Comparison of ENCODE assay signal across 8 cellular contexts in the genomic region with DNA sequence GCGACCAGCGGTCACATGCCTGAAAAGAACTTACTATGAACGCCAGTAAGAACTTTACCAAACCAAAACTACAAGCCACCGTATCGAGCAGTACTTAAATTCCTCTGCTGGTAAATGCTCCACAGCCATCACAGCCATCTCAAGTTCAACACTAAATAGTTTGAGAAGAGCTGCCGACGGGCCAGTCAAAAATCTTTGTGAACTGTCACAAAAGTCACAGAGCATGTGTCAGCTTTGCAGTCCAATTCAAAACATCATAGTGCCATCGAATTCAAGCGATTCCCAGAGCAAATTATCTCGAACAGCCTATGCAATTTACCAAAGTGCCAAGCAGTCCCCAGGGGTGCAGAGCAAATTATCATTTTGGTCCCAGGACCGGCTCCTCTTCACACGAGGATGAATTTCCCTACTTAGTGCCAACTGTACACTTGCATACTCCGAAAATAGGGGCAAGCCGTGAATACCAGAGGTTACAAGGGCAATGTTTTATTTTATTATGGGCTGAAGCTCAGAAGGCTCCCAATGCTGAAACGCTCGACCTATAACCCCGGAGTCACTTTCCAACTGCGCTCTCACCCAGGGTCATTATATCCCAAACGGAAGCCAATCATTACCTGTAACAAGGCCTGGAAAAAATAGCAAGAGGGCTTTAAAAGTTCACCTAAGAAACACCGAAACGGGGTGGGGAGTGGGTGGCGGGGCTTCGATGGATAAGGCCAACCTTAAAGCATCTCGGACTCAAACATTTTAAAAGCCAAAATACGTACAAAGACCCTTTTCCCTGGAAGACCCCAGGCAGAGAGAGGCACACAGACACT. TPM values are rescaled to one million over a fixed set of nuclear protein-coding genes. Genes with fewer than 3 reads are reported as not detected.
A peak's percentile ranks its signal among the peaks of the same experiment; 100 is the strongest.
DNase-seq lines count a peak whose midpoint lies in the region; ATAC-seq and TF ChIP-seq lines count a peak whose summit lies in the region.

No MANE protein-coding gene starts in this region.

- no peak overlapping the region for H2BK12ac ChIP-seq in trophoblast cell (ENCODE audit: low read length)

- H3K9me3 ChIP-seq in IMR-90 (ENCODE audit: control insufficient read depth, insufficient read depth, low read length) (no peaks in the 10 kb centered on the region), trophoblast cell (ENCODE audit: insufficient read depth, low read depth, low read length) (no peaks in the 10 kb centered on the region)

- no peak overlapping the region for H4K5ac ChIP-seq in IMR-90 (ENCODE audit: low read depth, low read length)

- TF ChIP-seq RAD21 in IMR-90 (IDR thresholded peaks at IDR 0.05; ENCODE audit: low read length): peak; percentile 18; the same call in 1 of the 2 replicates

- H3K27ac Mint-ChIP-seq in activated T-helper 1 cell treated with anti-CD3 and anti-CD28 coated beads, Interleukin-12 subunit alpha, Interleukin-12 subunit beta, Interleukin-2, Interleukin-4 antibody, amounts not matched to agents 30 ng/mL and 10 ng/mL and 1 ng/mL, durations not matched to agents 14 hours and 24 hours and 36 hours: no peak overlapping the region

- peak overlapping the region; percentile 88 for H3K23ac ChIP-seq in IMR-90 (ENCODE audit: low read depth, low read length)
- no peak overlapping the region for H3K23ac ChIP-seq in trophoblast cell (ENCODE audit: low read length)

- H3K4me1 ChIP-seq in IMR-90 (ENCODE audit: control insufficient read depth, insufficient read depth, low read length): peaks cover 3% of the 10 kb centered on the region
- H3K4me1 ChIP-seq in trophoblast cell (ENCODE audit: control insufficient read depth in 1 of 2, insufficient read depth in 2 of 2, low read length in 2 of 2): peaks cover 0 to 4% of the 10 kb centered on the region in 2 experiments

- H2BK15ac ChIP-seq in IMR-90 (ENCODE audit: low read depth, low read length): no peak overlapping the region

- H3K27me3 ChIP-seq in IMR-90 (ENCODE audit: control insufficient read depth, insufficient read depth, low read length): no peaks in the 10 kb centered on the region
- no peaks in the 10 kb centered on the region for H3K27me3 ChIP-seq in trophoblast cell (ENCODE audit: insufficient read depth, low read length)

- peaks cover 5% of the 10 kb centered on the region for H3K9me1 ChIP-seq in IMR-90 (ENCODE audit: insufficient read depth, low read length)

- H3K36me3 ChIP-seq in IMR-90 (ENCODE audit: control insufficient read depth, insufficient read depth, low read length) (no peaks in the 10 kb centered on the region), trophoblast cell (ENCODE audit: control insufficient read depth in 1 of 2, insufficient read depth in 2 of 2, low read length in 2 of 2) (peaks cover 0 to 3% of the 10 kb centered on the region in 2 experiments)

- H4K8ac ChIP-seq in IMR-90 (ENCODE audit: low read depth in 2 of 2, low read length in 2 of 2): peak overlapping the region; percentile 59 to 84; a peak in 2 of 4 replicates
- H4K8ac ChIP-seq in trophoblast cell (ENCODE audit: low read depth, low read length): peak overlapping the region; percentile 93

- H2BK20ac ChIP-seq in IMR-90 (ENCODE audit: low read depth, low read length): no peak overlapping the region

- peaks cover 4 to 24% of the 10 kb centered on the region in 2 experiments; a peak in 3 of 4 replicates for H3K79me1 ChIP-seq in IMR-90 (ENCODE audit: low read depth in 1 of 2, low read length in 2 of 2)
- peaks cover 11% of the 10 kb centered on the region for H3K79me1 ChIP-seq in trophoblast cell (ENCODE audit: low read length)

- 0% methylated on average over 1 of the region's 25 CpGs; no CpG with 5 or more reads in 1 of the 2 experiments for WGBS in IMR-90 (ENCODE audit: extremely low coverage in 2 of 2, insufficient read length in 1 of 2), 2 experiments
- WGBS in trophoblast cell (ENCODE audit: extremely low coverage, insufficient coverage, insufficient read length): no CpG with 5 or more reads among the region's 25 CpGs

- H2AK9ac ChIP-seq in IMR-90 (replicated peaks; ENCODE audit: low read depth, low read length, poor library complexity): peak overlapping the region; percentile 98

- H3K27me3 Mint-ChIP-seq in activated T-helper 1 cell treated with anti-CD3 and anti-CD28 coated beads, Interleukin-12 subunit alpha, Interleukin-12 subunit beta, Interleukin-2, Interleukin-4 antibody, amounts not matched to agents 30 ng/mL and 10 ng/mL and 1 ng/mL, durations not matched to agents 14 hours and 24 hours and 36 hours (ENCODE audit: insufficient read depth): peaks cover 45% of the 10 kb centered on the region

- peaks cover 27% of the 10 kb centered on the region for H4K20me1 ChIP-seq in IMR-90 (ENCODE audit: insufficient read depth, low read length)

- H3K9me3 Mint-ChIP-seq in activated T-helper 1 cell treated with anti-CD3 and anti-CD28 coated beads, Interleukin-12 subunit alpha, Interleukin-12 subunit beta, Interleukin-2, Interleukin-4 antibody, amounts not matched to agents 30 ng/mL and 10 ng/mL and 1 ng/mL, durations not matched to agents 14 hours and 24 hours and 36 hours: no peaks in the 10 kb centered on the region

- peak; percentile 53 for DNase-seq in D341Med (ENCODE audit: low spot score)
- DNase-seq in IMR-90: peak; percentile 64
- DNase-seq in activated T-helper 1 cell treated with anti-CD3 and anti-CD28 coated beads, Interleukin-12 subunit alpha, Interleukin-12 subunit beta, Interleukin-2, Interleukin-4 antibody, amounts not matched to agents 30 ng/mL and 10 ng/mL and 1 ng/mL, durations not matched to agents 14 hours and 24 hours and 36 hours (ENCODE audit: low spot score): no peak
- DNase-seq in globus pallidus (ENCODE audit: low spot score): peak; percentile 57
- peak in 1 of 2 donors; percentile 39 for DNase-seq in trophoblast cell

- H3K4me3 Mint-ChIP-seq in activated T-helper 1 cell treated with anti-CD3 and anti-CD28 coated beads, Interleukin-12 subunit alpha, Interleukin-12 subunit beta, Interleukin-2, Interleukin-4 antibody, amounts not matched to agents 30 ng/mL and 10 ng/mL and 1 ng/mL, durations not matched to agents 14 hours and 24 hours and 36 hours: peak overlapping the region; percentile 82

- H2BK120ac ChIP-seq in IMR-90 (ENCODE audit: low read depth, low read length): peak overlapping the region; percentile 72; the same call in 1 of the 2 replicates
- no peak overlapping the region for H2BK120ac ChIP-seq in trophoblast cell (ENCODE audit: insufficient read depth, low read length, poor library complexity)

- H3K27ac ChIP-seq in IMR-90 (ENCODE audit: insufficient read depth, low read length) (peak overlapping the region; percentile 91), trophoblast cell (ENCODE audit: low read depth, low read length) (no peak overlapping the region)

- H4K12ac ChIP-seq in trophoblast cell (ENCODE audit: low read depth, low read length): peak overlapping the region; percentile 23

- H4K91ac ChIP-seq in IMR-90 (ENCODE audit: insufficient read depth, low read depth, low read length) (0 out of 2 replicates have a peak overlapping the region, but pooled peaks have one; percentile 31), trophoblast cell (ENCODE audit: low read depth, low read length) (peak overlapping the region; percentile 99)

- TF ChIP-seq POLR2A in IMR-90 (IDR thresholded peaks at IDR 0.05; ENCODE audit: low read depth, low read length): no peak

- H3K4me2 ChIP-seq in IMR-90 (ENCODE audit: low read depth, low read length) (peak overlapping the region; percentile 95), trophoblast cell (ENCODE audit: low read length) (peak overlapping the region; percentile 89)

- in situ Hi-C loops in IMR-90 (cut with MboI; ENCODE audit: low sequenced_read_pairs): no loop called here

- H3K9ac ChIP-seq in IMR-90 (ENCODE audit: low read depth, low read length) (peak overlapping the region; percentile 84), trophoblast cell (ENCODE audit: low read length) (peak overlapping the region; percentile 90)

- H2AFZ ChIP-seq in IMR-90 (replicated peaks; ENCODE audit: low read length, poor library complexity) (peak overlapping the region; percentile 100), trophoblast cell (ENCODE audit: insufficient read depth, low read length, poor library complexity) (no peak overlapping the region)

- ATAC-seq in IMR-90 (ENCODE audit: low read depth): no peak
- no peak for ATAC-seq in HG03439 (IDR thresholded peaks at IDR 0.05; ENCODE audit: unreplicated experiment)
- ATAC-seq in HG03342 (IDR thresholded peaks at IDR 0.05; ENCODE audit: unreplicated experiment): no peak
- ATAC-seq in GM18868 (IDR thresholded peaks at IDR 0.05; ENCODE audit: unreplicated experiment): no peak

- CTCF ChIA-PET in IMR-90 (lab: Yijun Ruan, JAX): interaction anchor here (0.7 kb wide), 1 partner anchor 15 kb away, joined by 7 read pairs; no protein-coding TSS in a partner anchor

- POLR2A ChIA-PET in IMR-90 (lab: Charles Lee; ENCODE audit: unreplicated experiment): interaction anchor here (0.6 to 1.1 kb wide), 3 partner anchors 84 to 186 kb away, joined by 3 to 4 read pairs (median 3); partner anchors contain the start of gene MANSC1

- peak overlapping the region; percentile 28; the same call in 1 of the 2 replicates for H2AK5ac ChIP-seq in IMR-90 (ENCODE audit: low read depth, low read length)
- H2AK5ac ChIP-seq in trophoblast cell (ENCODE audit: low read length): no peak overlapping the region

- H3K4me3 ChIP-seq in IMR-90 (ENCODE audit: insufficient read depth, low read depth, low read length) (peak overlapping the region; percentile 85), trophoblast cell (ENCODE audit: low read depth, low read length) (peak overlapping the region; percentile 94)

- TF ChIP-seq CTCF in IMR-90 (conservative IDR thresholded peaks at IDR 0.05; ENCODE audit: low read depth, low read length): no peak

- peaks cover 16% of the 10 kb centered on the region for H3K79me2 ChIP-seq in trophoblast cell (ENCODE audit: control insufficient read depth, insufficient read depth, low read length, poor library complexity)

- peak overlapping the region; percentile 70 for H2BK5ac ChIP-seq in IMR-90 (ENCODE audit: low read depth, low read length, poor library complexity, severe bottlenecking)
- H2BK5ac ChIP-seq in trophoblast cell (ENCODE audit: low read depth, low read length, poor library complexity): no peak overlapping the region

- peaks cover 2% of the 10 kb centered on the region for H3K36me3 Mint-ChIP-seq in activated T-helper 1 cell treated with anti-CD3 and anti-CD28 coated beads, Interleukin-12 subunit alpha, Interleukin-12 subunit beta, Interleukin-2, Interleukin-4 antibody, amounts not matched to agents 30 ng/mL and 10 ng/mL and 1 ng/mL, durations not matched to agents 14 hours and 24 hours and 36 hours (ENCODE audit: low read depth)

- H3K18ac ChIP-seq in IMR-90 (ENCODE audit: low read depth, low read length): no peak overlapping the region; the same call in 1 of the 2 replicates
- H3K18ac ChIP-seq in trophoblast cell (ENCODE audit: low read length): peak overlapping the region; percentile 63

- intact Hi-C loops in IMR-90 (cut with micrococcal nuclease): loop anchor here (2.0 to 5.0 kb wide), 4 partner anchors 67 to 229 kb away; no protein-coding TSS in a partner anchor
- intact Hi-C loops in activated T-helper 1 cell treated with anti-CD3 and anti-CD28 coated beads, Interleukin-12 subunit alpha, Interleukin-12 subunit beta, Interleukin-2, Interleukin-4 antibody, amounts not matched to agents 30 ng/mL and 10 ng/mL and 1 ng/mL, durations not matched to agents 14 hours and 24 hours and 36 hours (cut with micrococcal nuclease): loop anchor here (5.0 kb wide), 2 partner anchors 93 to 193 kb away; partner anchors contain the start of gene BCL2L14

- peaks cover 14% of the 10 kb centered on the region for H3K4me1 Mint-ChIP-seq in activated T-helper 1 cell treated with anti-CD3 and anti-CD28 coated beads, Interleukin-12 subunit alpha, Interleukin-12 subunit beta, Interleukin-2, Interleukin-4 antibody, amounts not matched to agents 30 ng/mL and 10 ng/mL and 1 ng/mL, durations not matched to agents 14 hours and 24 hours and 36 hours (ENCODE audit: low read depth)

- H3K56ac ChIP-seq in IMR-90 (ENCODE audit: extremely low read depth, insufficient read depth, low read length): peak overlapping the region; percentile 67; the same call in 1 of the 2 replicates

- BruUV-seq in IMR-90 (replicated peaks; lab: Mats Ljungman, UMichigan): no TSS peak

- peak overlapping the region; percentile 87 for H3K14ac ChIP-seq in IMR-90 (replicated peaks; ENCODE audit: low read depth, low read length)
- peak overlapping the region; percentile 62 for H3K14ac ChIP-seq in trophoblast cell (ENCODE audit: low read length)

- dilution Hi-C loops in IMR-90 (cut with HindIII; ENCODE audit: low sequenced_read_pairs, unreplicated experiment): no loop called here

- peak overlapping the region; percentile 79 for H3K4ac ChIP-seq in IMR-90 (ENCODE audit: low read depth, low read length)
- H3K4ac ChIP-seq in trophoblast cell (ENCODE audit: low read depth, low read length): peak overlapping the region; percentile 90

RNA-seq across cellular contexts. Expression of gene LRP6, which starts 1.1 kb away (rescaled TPM):
- 32.1 and 41.4 TPM in 2 replicates for total RNA-seq in IMR-90 (2012; rRNA removed)
- 14.2 and 18.5 TPM in 2 replicates for polyA plus RNA-seq in IMR-90 (2012; rRNA removed)
- 4.7 and 5.9 TPM in 2 replicates for polyA plus RNA-seq in IMR-90 (2012; cell fraction: cytosol; rRNA removed)
- polyA plus RNA-seq in IMR-90 (2012; cell fraction: nucleus; rRNA removed; ENCODE audit: low replicate concordance): 9.9 and 27.4 TPM in 2 replicates
- total RNA-seq in activated T-helper 1 cell treated with anti-CD3 and anti-CD28 coated beads, Interleukin-12 subunit alpha, Interleukin-12 subunit beta, Interleukin-2, Interleukin-4 antibody, amounts not matched to agents 30 ng/mL and 10 ng/mL and 1 ng/mL, durations not matched to agents 14 hours and 24 hours and 36 hours: 5.5 and 5.6 TPM in 2 replicates
- 10.0 and 10.6 TPM in 2 replicates for polyA plus RNA-seq in trophoblast cell (2013)
